31 cellular contexts compared by ENCODE assay signal in genomic region chr7:132247995-132248618, GRCh38.
"Had no signal": no experiment of that assay in that cellular context is flagged by ENCODE, and none has a peak within 500 bp of the region (broad histone marks: within the 10 kb centered on the region; RNA-seq: fewer than 3 reads in every experiment).

No MANE protein-coding gene starts in this region.

- H3K27ac ChIP-seq: Peyer's patch, SJSA1 had no signal

- H3K9me3 ChIP-seq: MG63, Peyer's patch, SJSA1, SK-N-SH had no signal

- H3K4me2 ChIP-seq: SK-N-SH had no signal

- H3K9ac ChIP-seq: SK-N-SH had no signal

- H3K27me3 ChIP-seq: MG63, Peyer's patch, SJSA1 had no signal

- ATAC-seq: activated naive CD8-positive, alpha-beta T cell treated with anti-CD3 and anti-CD28 coated beads, Interleukin-2, amount 50 U/mL, for 24 hours; PC-3 had no signal

- DNase-seq: activated B cell treated with CpG ODN at 0.5 μM for 24 hours; activated CD4-positive, alpha-beta memory T cell treated with anti-CD3 and anti-CD28 coated beads for 36 hours; activated CD4-positive, alpha-beta T cell treated with anti-CD3 and anti-CD28 coated beads for 4 hours; activated CD4-positive, alpha-beta T cell treated with anti-CD3 and anti-CD28 coated beads, Interleukin-2, amount 50 U/mL, for 1 hour; activated CD4-positive, CD25-positive, alpha-beta regulatory T cell treated with anti-CD3 and anti-CD28 coated beads, Interleukin-2, amount 50 U/mL, for 72 hours; activated CD8-positive, alpha-beta memory T cell treated with anti-CD3 and anti-CD28 coated beads, Interleukin-2, amount 50 U/mL, for 48 hours; activated effector memory CD4-positive, alpha-beta T cell treated with Interleukin-2 at 50 U/mL for 16 hours; activated naive CD4-positive, alpha-beta T cell treated with anti-CD3 and anti-CD28 coated beads, Interleukin-2, amount 10 ng/mL, durations not matched to agents 7 days and 5 days; activated naive CD8-positive, alpha-beta T cell treated with anti-CD3 and anti-CD28 coated beads, Interleukin-2, amount 50 U/mL, for 24 hours; activated T-cell treated with anti-CD3 and anti-CD28 coated beads, Interleukin-2, amount 50 U/mL, for 48 hours; central memory CD4-positive, alpha-beta T cell; Karpas-422; KBM-7; MG63; MV-4-11; NCI-H1092; NCI-H146; NCI-H187; NCI-H2029 treated with DMSO at 0.1 percent for 48 hours; NCI-H2107; NCI-H2171; NCI-H510A; NCI-H526; NCI-H748 treated with DMSO at 0.1 percent for 48 hours; NK-92 treated with Interleukin-12 subunit alpha and Interleukin-12 subunit beta, amount 100 ng/mL, for 24 hours; PC-3; Peyer's patch; RPMI8226; SHP77 treated with DMSO at 0.1 percent for 48 hours; SK-N-SH had no signal

- H3K4me3 ChIP-seq: MG63, Peyer's patch, SJSA1 had no signal

- H3K4me1 ChIP-seq: SJSA1 had no signal

- H3K36me3 ChIP-seq: MG63, Peyer's patch, SJSA1 had no signal
